ENCODE assay signal across 11 cellular contexts in genomic region chr13:40534456-40534855, GRCh38.
"Had no signal": no experiment of that assay in that cellular context is flagged by ENCODE, and none has a peak within 500 bp of the region (broad histone marks: within the 10 kb centered on the region; RNA-seq: fewer than 3 reads in every experiment).

No MANE protein-coding gene starts in this region.

- H3K27ac ChIP-seq: epithelial cell of prostate, parathyroid adenoma, thyroid gland had no signal

- H3K4me1 ChIP-seq: parathyroid adenoma had no signal

- DNase-seq: activated CD4-positive, alpha-beta T cell treated with anti-CD3 and anti-CD28 coated beads, Interleukin-2, amount 10 ng/mL, durations not matched to agents 7 days and 5 days; amniotic stem cell; endodermal cell; head of caudate nucleus; natural killer cell; stimulated activated naive B cell treated with anti-CD40 and anti-IgM and Interleukin-4, amounts not matched to agents 10 μg/mL and 1 μg/mL and 100 μg/mL, for 72 hours; T-cell; thyroid gland had no signal

- H3K36me3 ChIP-seq: thyroid gland had no signal

- H3K79me2 ChIP-seq: parathyroid adenoma had no signal

- H2AFZ ChIP-seq: parathyroid adenoma had no signal

- H3K4me3 ChIP-seq: thyroid gland had no signal

- ATAC-seq: activated CD4-positive, CD25-positive, alpha-beta regulatory T cell treated with anti-CD3 and anti-CD28 coated beads, Interleukin-2, amount 50 U/mL, for 24 hours; natural killer cell; stimulated activated naive B cell treated with anti-CD40 and anti-IgM and Interleukin-4, amounts not matched to agents 10 μg/mL and 1 μg/mL and 100 μg/mL, for 72 hours; T-cell had no signal

- H3K27me3 ChIP-seq: thyroid gland had no signal

- H3K9ac ChIP-seq: parathyroid adenoma had no signal

- H3K9me3 ChIP-seq: thyroid gland had no signal
